ENCODE assay signal across 8 cellular contexts in genomic region chr1:204410764-204411450, GRCh38. TPM values are rescaled to one million over a fixed set of nuclear protein-coding genes. Genes with fewer than 3 reads are reported as not detected.
A peak's percentile ranks its signal among the peaks of the same experiment; 100 is the strongest.
DNase-seq lines count a peak whose midpoint lies in the region; ATAC-seq and TF ChIP-seq lines count a peak whose summit lies in the region.

No MANE protein-coding gene starts in this region.

- peak overlapping the region; percentile 99 for H3K14ac ChIP-seq in trophoblast cell (ENCODE audit: low read length)

- peaks cover 13% of the 10 kb centered on the region for H3K79me1 ChIP-seq in trophoblast cell (ENCODE audit: low read length)

- peak overlapping the region; percentile 77 for H2AK5ac ChIP-seq in trophoblast cell (ENCODE audit: low read length)

- intact Hi-C loops in head of caudate nucleus (cut with DNase I), result no loop called here

- CTCF ChIA-PET in AG04450 (lab: Charles Lee) (interaction anchor here (1.0 to 2.9 kb wide), 3 partner anchors 13 to 93 kb away, joined by 3 to 36 read pairs (median 4); no protein-coding TSS in a partner anchor), GM10248 (lab: Yijun Ruan, JAX) (interaction anchor here (1.0 to 5.7 kb wide), 6 partner anchors 9 to 397 kb away, joined by 3 to 88 read pairs (median 6); no protein-coding TSS in a partner anchor)

- no peak overlapping the region for H3K23ac ChIP-seq in trophoblast cell (ENCODE audit: low read length)

- H3K4me3 ChIP-seq in AG04450 (ENCODE audit: low read depth, low read length) (peak overlapping the region; percentile 98), trophoblast cell (ENCODE audit: low read depth, low read length) (peak overlapping the region; percentile 86)

- H3K9me3 Mint-ChIP-seq in activated naive CD4-positive, alpha-beta T cell treated with anti-CD3 and anti-CD28 coated beads, Interleukin-2, amount 50 U/mL, for 72 hours, result no peaks in the 10 kb centered on the region

- H4K91ac ChIP-seq in trophoblast cell (ENCODE audit: low read depth, low read length), result peak overlapping the region; percentile 97

- H3K27me3 ChIP-seq in AG04450 (ENCODE audit: control insufficient read depth, insufficient read depth, low read length) (no peaks in the 10 kb centered on the region), trophoblast cell (ENCODE audit: insufficient read depth, low read length) (no peaks in the 10 kb centered on the region)

- peak overlapping the region; percentile 96 for H2BK5ac ChIP-seq in trophoblast cell (ENCODE audit: low read depth, low read length, poor library complexity)

- peak overlapping the region; percentile 98 for H2BK120ac ChIP-seq in trophoblast cell (ENCODE audit: insufficient read depth, low read length, poor library complexity)

- H3K36me3 ChIP-seq in trophoblast cell (ENCODE audit: control insufficient read depth in 1 of 2, insufficient read depth in 2 of 2, low read length in 2 of 2), result peaks cover 2% of the 10 kb centered on the region in 2 experiments

- peak overlapping the region; percentile 98 for H3K18ac ChIP-seq in trophoblast cell (ENCODE audit: low read length)

- peak overlapping the region; percentile 93 for H3K4me2 ChIP-seq in trophoblast cell (ENCODE audit: low read length)

- H3K27ac Mint-ChIP-seq in activated naive CD4-positive, alpha-beta T cell treated with anti-CD3 and anti-CD28 coated beads, Interleukin-2, amount 50 U/mL, for 72 hours, result peak overlapping the region; percentile 98 to 99

- POLR2A ChIA-PET in AG04450 (lab: Yijun Ruan, JAX), result interaction anchor here (0.6 to 0.8 kb wide), 2 partner anchors 20 to 29 kb away, joined by 4 to 5 read pairs; no protein-coding TSS in a partner anchor
- POLR2A ChIA-PET in GM10248 (lab: Yijun Ruan, JAX), result interaction anchor here (1.8 kb wide), 1 partner anchor 11 kb away, joined by 4 read pairs; no protein-coding TSS in a partner anchor

- peak overlapping the region; percentile 70 for H2BK12ac ChIP-seq in trophoblast cell (ENCODE audit: low read length)

- H4K8ac ChIP-seq in trophoblast cell (ENCODE audit: low read depth, low read length), result peak overlapping the region; percentile 90

- DNase-seq in AG04450 (ENCODE audit: low read depth, low spot score), result no peak
- peak; percentile 46 for DNase-seq in GM10248 (ENCODE audit: extremely low spot score)
- peak; percentile 57 for DNase-seq in NCI-H748 (lab: John Stamatoyannopoulos, UW; ENCODE audit: unreplicated experiment)
- peak in 1 of 2 donors; percentile 18 for DNase-seq in activated naive CD4-positive, alpha-beta T cell treated with anti-CD3 and anti-CD28 coated beads, Interleukin-2, amount 50 U/mL, for 72 hours (ENCODE audit: low spot score in 2 of 2)
- peak in 22 of 42 donors; percentile 17 to 69 (median 38) for DNase-seq in head of caudate nucleus
- peak in 1 of 2 donors; percentile 33 for DNase-seq in trophoblast cell
- no peak for DNase-seq in T1000 (lab: John Stamatoyannopoulos, UW)

- H4K12ac ChIP-seq in trophoblast cell (ENCODE audit: low read depth, low read length), result peak overlapping the region; percentile 94

- TF ChIP-seq CTCF in AG04450 (IDR thresholded peaks at IDR 0.05; ENCODE audit: low read depth, low read length) (no peak), GM10248 (IDR thresholded peaks at IDR 0.05; ENCODE audit: control extremely low read depth, extremely low read depth, low read depth, missing control alignments) (no peak)

- peak overlapping the region; percentile 84 for H2AFZ ChIP-seq in trophoblast cell (ENCODE audit: insufficient read depth, low read length, poor library complexity)

- H3K36me3 Mint-ChIP-seq in activated naive CD4-positive, alpha-beta T cell treated with anti-CD3 and anti-CD28 coated beads, Interleukin-2, amount 50 U/mL, for 72 hours, result peaks cover 43 to 55% of the 10 kb centered on the region in 2 donors

- ATAC-seq in HG02763 (IDR thresholded peaks at IDR 0.05; ENCODE audit: unreplicated experiment), result peak; percentile 19
- peak; percentile 28 to 37 for ATAC-seq in activated naive CD4-positive, alpha-beta T cell treated with anti-CD3 and anti-CD28 coated beads, Interleukin-2, amount 50 U/mL, for 72 hours

- H3K9me3 ChIP-seq in AG04450 (ENCODE audit: control insufficient read depth, insufficient read depth, low read length), result no peaks in the 10 kb centered on the region; the same call in 1 of the 2 replicates
- no peaks in the 10 kb centered on the region for H3K9me3 ChIP-seq in trophoblast cell (ENCODE audit: insufficient read depth, low read depth, low read length)

- H3K4ac ChIP-seq in trophoblast cell (ENCODE audit: low read depth, low read length), result peak overlapping the region; percentile 93

- H3K4me1 ChIP-seq in trophoblast cell (ENCODE audit: control insufficient read depth in 1 of 2, insufficient read depth in 2 of 2, low read length in 2 of 2), result peaks cover 3 to 5% of the 10 kb centered on the region in 2 experiments

- H3K79me2 ChIP-seq in trophoblast cell (ENCODE audit: control insufficient read depth, insufficient read depth, low read length, poor library complexity), result peaks cover 29% of the 10 kb centered on the region

- H3K9ac ChIP-seq in trophoblast cell (ENCODE audit: low read length), result peak overlapping the region; percentile 71

- H3K27ac ChIP-seq in AG04450 (ENCODE audit: low read depth, low read length) (peak overlapping the region; percentile 98), trophoblast cell (ENCODE audit: low read depth, low read length) (peak overlapping the region; percentile 93)

- no CpG with 5 or more reads among the region's 38 CpGs for WGBS in trophoblast cell (ENCODE audit: extremely low coverage, insufficient coverage, insufficient read length)

RNA-seq across cellular contexts. Expression of gene PPP1R15B, which starts 0.7 kb away (rescaled TPM):
- 25.4 and 28.4 TPM in 2 replicates for polyA plus RNA-seq in AG04450 (2011; rRNA removed)
- 40.7 and 41.5 TPM in 2 replicates for polyA minus RNA-seq in AG04450 (2011; rRNA and poly(A)+ RNA removed)
- 100 to 1,000 TPM in 1 of 2 donors, 10 to 100 TPM in 1; 54.6 to 138 TPM for total RNA-seq in activated naive CD4-positive, alpha-beta T cell treated with anti-CD3 and anti-CD28 coated beads, Interleukin-2, amount 50 U/mL, for 72 hours
- polyA plus RNA-seq in trophoblast cell (2013), result 39.2 and 41.5 TPM in 2 replicates

RNA-seq across cellular contexts. Expression of gene PLEKHA6, which starts 51.2 kb away (rescaled TPM):
- 6.8 and 7.7 TPM in 2 replicates for polyA plus RNA-seq in AG04450 (2011; rRNA removed)
- polyA minus RNA-seq in AG04450 (2011; rRNA and poly(A)+ RNA removed), result 6.6 and 6.9 TPM in 2 replicates
- total RNA-seq in activated naive CD4-positive, alpha-beta T cell treated with anti-CD3 and anti-CD28 coated beads, Interleukin-2, amount 50 U/mL, for 72 hours, result 1 to 10 TPM; 1.0 to 2.6 TPM
- polyA plus RNA-seq in trophoblast cell (2013), result 26.6 and 31.1 TPM in 2 replicates

Comparison
In these comparisons a context has a peak if more than half of its experiments do, and no peak if none do; other contexts are left out.
1. DNase-seq: peak in GM10248 (single experiment), NCI-H748 (single experiment) and head of caudate nucleus (22 of 42); none in AG04450 (single experiment) and T1000 (single experiment).